8 cellular contexts compared by ENCODE assay signal in the genomic region with DNA sequence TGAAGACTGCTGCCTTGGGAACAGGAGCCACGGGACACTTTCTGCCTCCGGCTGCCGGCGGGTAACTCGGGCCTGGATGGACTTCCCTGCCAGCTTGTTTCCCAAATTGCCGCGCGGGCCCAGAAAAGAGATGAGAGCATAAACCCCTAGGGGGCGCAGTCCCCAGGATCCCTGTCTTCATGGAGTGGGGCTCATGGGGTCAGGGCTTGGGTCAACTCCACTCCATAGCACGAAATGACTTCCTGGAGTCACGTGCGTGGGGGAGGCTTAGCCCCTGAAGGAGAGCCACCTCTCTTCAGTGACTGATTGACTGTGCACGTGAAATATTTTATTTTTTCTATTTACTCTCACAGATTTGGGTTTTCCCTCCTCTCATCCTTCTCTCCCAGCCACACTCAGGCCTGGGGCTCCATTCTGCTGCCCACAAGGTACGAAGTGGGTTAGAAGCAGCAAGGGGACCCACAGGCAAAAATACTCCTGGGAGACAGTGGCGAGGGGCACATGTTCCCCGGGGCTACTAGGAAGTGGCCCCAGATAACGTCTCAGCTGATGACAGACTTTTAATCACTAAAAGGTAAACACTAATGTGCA. TPM values are rescaled to one million over a fixed set of nuclear protein-coding genes. Genes with fewer than 3 reads are reported as not detected.
DNase-seq lines count a peak whose midpoint lies in the region; ATAC-seq and TF ChIP-seq lines count a peak whose summit lies in the region.

No MANE protein-coding gene starts in this region.

- H3K9me2 ChIP-seq in hepatocyte (replicated peaks; ENCODE audit: insufficient read depth) = no peaks in the 10 kb centered on the region

- no peak overlapping the region for H3K4me3 ChIP-seq in BE2C (ENCODE audit: low read depth, low read length)
- no peak overlapping the region for H3K4me3 ChIP-seq in GM12865 (ENCODE audit: low read depth, low read length)
- H3K4me3 ChIP-seq in hepatocyte = no peak overlapping the region

- H2AFZ ChIP-seq in hepatocyte = no peak overlapping the region

- H3K4me1 ChIP-seq in BE2C (peaks cover 4% of the 10 kb centered on the region), hepatocyte (ENCODE audit: insufficient read depth) (peaks cover 22% of the 10 kb centered on the region)

- TF ChIP-seq CTCF in BE2C (IDR thresholded peaks at IDR 0.05; ENCODE audit: low read depth, low read length) (peak; percentile 76), GM12865 (IDR thresholded peaks at IDR 0.05; ENCODE audit: insufficient read depth, low read depth, low read length, missing control alignments) (peak; percentile 54), hepatocyte (IDR thresholded peaks at IDR 0.05; ENCODE audit: poor library complexity) (peak; percentile 49)

- H3K27ac ChIP-seq in hepatocyte = peak overlapping the region; percentile 61

- no peak overlapping the region for H3K4me2 ChIP-seq in hepatocyte

- DNase-seq in BE2C = peak; percentile 67
- DNase-seq in GM12865 (ENCODE audit: low read depth) = peak; percentile 40
- peak; percentile 62 for DNase-seq in hepatocyte (ENCODE audit: low spot score)
- no peak for DNase-seq in GOT3 (lab: John Stamatoyannopoulos, UW)
- no peak for DNase-seq in NCI-H1092 treated with DMSO at 0.1 percent for 48 hours (lab: John Stamatoyannopoulos, UW)

- no peaks in the 10 kb centered on the region for H3K27me3 ChIP-seq in BE2C
- no peaks in the 10 kb centered on the region for H3K27me3 ChIP-seq in hepatocyte

- WGBS in hepatocyte (ENCODE audit: low lambda C conversion rate, missing lambda C conversion rate) = 59% methylated on average over 17 of the region's 17 CpGs

- H3K36me3 ChIP-seq in BE2C (no peaks in the 10 kb centered on the region), hepatocyte (replicated peaks; ENCODE audit: insufficient read depth, low read depth) (no peaks in the 10 kb centered on the region)

- no peaks in the 10 kb centered on the region for H4K20me1 ChIP-seq in hepatocyte (ENCODE audit: insufficient read depth, poor library complexity, severe bottlenecking)

- ATAC-seq in SK-N-SH treated with all-trans-retinoic acid at 6 μM for 48 hours (peak; percentile 50; the same call in 2 of the 3 replicates), GM18861 (IDR thresholded peaks at IDR 0.05; ENCODE audit: unreplicated experiment) (no peak), GM18868 (IDR thresholded peaks at IDR 0.05; ENCODE audit: unreplicated experiment) (no peak)

- no peaks in the 10 kb centered on the region for H3K79me2 ChIP-seq in hepatocyte

- H3K9me3 ChIP-seq in BE2C (no peaks in the 10 kb centered on the region), hepatocyte (ENCODE audit: low read depth) (no peaks in the 10 kb centered on the region)

TF ChIP-seq in SK-N-SH treated with all-trans-retinoic acid at 6 μM for 48 hours, 23 proteins besides CTCF, POLR2A, EP300 and RAD21:
- no peak for TF ChIP-seq TCF4 (CRISPR knock-in tag; IDR thresholded peaks at IDR 0.05; ENCODE audit: borderline replicate concordance)
- no peak for TF ChIP-seq PPARA (CRISPR knock-in tag; IDR thresholded peaks at IDR 0.05; ENCODE audit: borderline replicate concordance)
- TF ChIP-seq OSR1 (CRISPR knock-in tag; IDR thresholded peaks at IDR 0.05) = no peak

RNA-seq across cellular contexts. Expression of a gene that starts 10.0 kb away (rescaled TPM):
- polyA plus RNA-seq in BE2C (2012; ENCODE audit: insufficient read depth, insufficient read length, low read depth) = 44.0 TPM
- 25.0 and 25.2 TPM in 2 replicates for total RNA-seq in hepatocyte
- 31.0 and 33.0 TPM in 2 replicates for polyA plus RNA-seq in hepatocyte

RNA-seq across cellular contexts. Expression of a gene that starts 22.3 kb away (rescaled TPM):
- 122 TPM for polyA plus RNA-seq in BE2C (2012; ENCODE audit: insufficient read depth, insufficient read length, low read depth)
- 0.57 and 1.2 TPM in 2 replicates for total RNA-seq in hepatocyte
- 0.18 and 1.5 TPM in 2 replicates for polyA plus RNA-seq in hepatocyte

RNA-seq across cellular contexts. Expression of a gene that starts 57.4 kb away (rescaled TPM):
- 153 TPM for polyA plus RNA-seq in BE2C (2012; ENCODE audit: insufficient read depth, insufficient read length, low read depth)
- total RNA-seq in hepatocyte = 35.7 and 45.2 TPM in 2 replicates
- polyA plus RNA-seq in hepatocyte = 75.6 and 93.2 TPM in 2 replicates

Comparison
In these comparisons a context has a peak if more than half of its experiments do, and no peak if none do; other contexts are left out.
1. DNase-seq: peak in BE2C (single experiment), GM12865 (single experiment) and hepatocyte (single experiment); none in GOT3 (single experiment) and NCI-H1092 treated with DMSO at 0.1 percent for 48 hours (single experiment).
2. Peak in every context shown above with its lines, with median percentiles within 50 percentile points of each other: CTCF ChIP-seq.